2 cellular contexts compared by ENCODE assay signal in genomic region chr3:37251993-37252392, GRCh38.
A peak's percentile ranks its signal among the peaks of the same experiment; 100 is the strongest.
TF ChIP-seq lines count a peak whose summit lies in the region.

No MANE protein-coding gene starts in this region.

TF ChIP-seq in HepG2, 621 proteins besides CTCF, POLR2A, EP300 and RAD21:
- TF ChIP-seq KAT2B (IDR thresholded peaks at IDR 0.05; ENCODE audit: borderline replicate concordance, low read depth, low read length) (no peak), ZNF234 (CRISPR knock-in tag; conservative IDR thresholded peaks at IDR 0.05) (no peak), ZBTB42 (CRISPR knock-in tag; IDR thresholded peaks at IDR 0.05) (no peak), MAFK (conservative IDR thresholded peaks at IDR 0.05 in 1 of 2, IDR thresholded peaks at IDR 0.05 in 1 of 2; ENCODE audit: low read length in 2 of 2) (peak; percentile 95 to 97), MAFF (IDR thresholded peaks at IDR 0.05; ENCODE audit: low read depth, low read length) (peak; percentile 96), ZFP1 (CRISPR knock-in tag; IDR thresholded peaks at IDR 0.05) (no peak), FOXA1 (IDR thresholded peaks at IDR 0.05) (no peak), FOXA1 (CRISPR knock-in tag; IDR thresholded peaks at IDR 0.05) (no peak)

TF ChIP-seq in K562, 482 proteins besides CTCF, POLR2A, EP300 and RAD21:
- no peak for TF ChIP-seq FOSL1 (tag; conservative IDR thresholded peaks at IDR 0.05)
- peak; percentile 84 for TF ChIP-seq C11orf30 (IDR thresholded peaks at IDR 0.05; ENCODE audit: low read depth)
- TF ChIP-seq MAFF (IDR thresholded peaks at IDR 0.05; ENCODE audit: low read length): peak; percentile 91
- peak; percentile 75 for TF ChIP-seq MAFG (tag; conservative IDR thresholded peaks at IDR 0.05)
- TF ChIP-seq ZNF316 (IDR thresholded peaks at IDR 0.05): peak; percentile 93
- TF ChIP-seq MAFK (IDR thresholded peaks at IDR 0.05; ENCODE audit: low read length): peak; percentile 93
- TF ChIP-seq THRB (CRISPR knock-in tag; conservative IDR thresholded peaks at IDR 0.05): no peak
TF ChIP-seq in K562: peak in this region for 5.
